ENCODE assay signal across 10 cellular contexts in genomic region chr2:128314348-128315121, GRCh38. TPM values are rescaled to one million over a fixed set of nuclear protein-coding genes. Genes with fewer than 3 reads are reported as not detected.
A peak's percentile ranks its signal among the peaks of the same experiment; 100 is the strongest.
DNase-seq lines count a peak whose midpoint lies in the region; ATAC-seq and TF ChIP-seq lines count a peak whose summit lies in the region.
"Had no signal": no experiment of that assay in that cellular context is flagged by ENCODE, and none has a peak within 500 bp of the region (broad histone marks: within the 10 kb centered on the region; RNA-seq: fewer than 3 reads in every experiment).

No MANE protein-coding gene starts in this region.

- H2AFZ ChIP-seq in GM23338 = no peak overlapping the region

- H3F3A ChIP-seq in GM23338 (replicated peaks; ENCODE audit: low read depth) = no peaks in the 10 kb centered on the region

- H4K20me1 ChIP-seq in GM23338 (replicated peaks; ENCODE audit: insufficient read depth) = peaks cover 74% of the 10 kb centered on the region

- no peak for ATAC-seq in GM23338

- no peak overlapping the region for H3K4me3 ChIP-seq in GM23338

- H3K4me1 ChIP-seq in GM23338 (ENCODE audit: insufficient read depth) = peaks cover 24% of the 10 kb centered on the region

- H3K4me3 Mint-ChIP-seq in GM23338 = 0 out of 3 replicates have a peak overlapping the region, but pooled peaks have one; percentile 55
- H3K4me3 Mint-ChIP-seq: T-helper 1 cell treated with Interleukin-12 subunit alpha and Interleukin-12 subunit beta and Interleukin-4 antibody, amounts not matched to agents 30 μg/mL and 1 μg/mL, for 36 hours had no signal

- 0 out of 2 replicates have a peak overlapping the region, but pooled peaks have one; percentile 26 for H3K4me2 ChIP-seq in GM23338

- H3K79me2 ChIP-seq in GM23338 (replicated peaks; ENCODE audit: insufficient read depth) = peaks cover 85% of the 10 kb centered on the region

- peak; percentile 17 for DNase-seq in 8988T
- DNase-seq in GM23338 (ENCODE audit: low spot score) = no peak
- peak; percentile 42 for DNase-seq in cerebellar cortex (ENCODE audit: low spot score)
- peak; percentile 57 for DNase-seq in medulla oblongata (ENCODE audit: extremely low spot score)
- no peak for DNase-seq in HuH-7 (ENCODE audit: low spot score)
- no peak for DNase-seq in OCI-M1 (lab: John Stamatoyannopoulos, UW)
- DNase-seq in NCI-H2196 treated with DMSO at 0.1 percent for 48 hours (lab: John Stamatoyannopoulos, UW; ENCODE audit: unreplicated experiment) = no peak
- no peak for DNase-seq in NCI-H1417 (lab: John Stamatoyannopoulos, UW)
- DNase-seq: NCI-H345 had no signal

- H3K9me2 ChIP-seq in GM23338 (ENCODE audit: insufficient read depth) = no peaks in the 10 kb centered on the region

- H3K4me1 Mint-ChIP-seq in GM23338 = peaks cover 40% of the 10 kb centered on the region

- H3K9me3 Mint-ChIP-seq in GM23338 = no peaks in the 10 kb centered on the region
- H3K9me3 Mint-ChIP-seq: T-helper 1 cell treated with Interleukin-12 subunit alpha and Interleukin-12 subunit beta and Interleukin-4 antibody, amounts not matched to agents 30 μg/mL and 1 μg/mL, for 36 hours had no signal

- no peak overlapping the region for H3K27ac ChIP-seq in GM23338 (ENCODE audit: low read depth)

- peaks cover 11% of the 10 kb centered on the region for H3K27me3 Mint-ChIP-seq in GM23338 (ENCODE audit: insufficient read depth, low read depth, poor library complexity)

- no peak for TF ChIP-seq CTCF in GM23338 (conservative IDR thresholded peaks at IDR 0.05; ENCODE audit: low read depth in 2 of 2)

- H3K36me3 ChIP-seq in GM23338 (ENCODE audit: insufficient read depth) = no peaks in the 10 kb centered on the region

- peaks cover 16% of the 10 kb centered on the region for H3K36me3 Mint-ChIP-seq in GM23338 (ENCODE audit: low read depth)

- no peak overlapping the region for H3K27ac Mint-ChIP-seq in GM23338
- H3K27ac Mint-ChIP-seq: T-helper 1 cell treated with Interleukin-12 subunit alpha and Interleukin-12 subunit beta and Interleukin-4 antibody, amounts not matched to agents 30 μg/mL and 1 μg/mL, for 36 hours had no signal

- peaks cover 5% of the 10 kb centered on the region; the same call in 1 of the 2 replicates for H3K27me3 ChIP-seq in GM23338 (ENCODE audit: insufficient read depth)

TF ChIP-seq in GM23338, 12 proteins besides CTCF, POLR2A, EP300 and RAD21 (continues in another document):
- TF ChIP-seq ETS1 (IDR thresholded peaks at IDR 0.05) = no peak
- no peak for TF ChIP-seq REST (IDR thresholded peaks at IDR 0.05; ENCODE audit: unreplicated experiment)
- TF ChIP-seq ZNF114 (CRISPR knock-in tag; IDR thresholded peaks at IDR 0.05) = no peak
- TF ChIP-seq ZNF331 (CRISPR knock-in tag; IDR thresholded peaks at IDR 0.05; ENCODE audit: low read depth) = no peak
- no peak for TF ChIP-seq ZNF462 (CRISPR knock-in tag; IDR thresholded peaks at IDR 0.05)
- TF ChIP-seq JUNB (IDR thresholded peaks at IDR 0.05; ENCODE audit: unreplicated experiment) = no peak
- no peak for TF ChIP-seq POLR2AphosphoS5 (IDR thresholded peaks at IDR 0.05; ENCODE audit: low read depth)
- TF ChIP-seq CREB1 (CRISPR knock-in tag; IDR thresholded peaks at IDR 0.05; ENCODE audit: low read depth) = no peak
- no peak for TF ChIP-seq STAT1 (IDR thresholded peaks at IDR 0.05; ENCODE audit: unreplicated experiment)
- no peak for TF ChIP-seq EZH2phosphoT487 (IDR thresholded peaks at IDR 0.05; ENCODE audit: unreplicated experiment)
- TF ChIP-seq NANOG (IDR thresholded peaks at IDR 0.05; ENCODE audit: borderline replicate concordance) = no peak

RNA-seq across cellular contexts. Expression of gene HS6ST1, which starts 4.1 kb away (rescaled TPM):
- total RNA-seq in GM23338 (2014; rRNA removed; shearing (Covaris generic)) = 76.4 and 106 TPM in 2 replicates
- polyA plus RNA-seq in GM23338 (2016; fragmentation: Nextera tagmentation; extraction: Ambion mirVana) = 21.1 and 22.5 TPM in 2 replicates

Comparison
In these comparisons a context has a peak if more than half of its experiments do, and no peak if none do; other contexts are left out.
1. DNase-seq: peak in 8988T (single experiment), cerebellar cortex (single experiment) and medulla oblongata (single experiment); none in GM23338 (single experiment), HuH-7 (single experiment), OCI-M1 (single experiment), NCI-H2196 treated with DMSO at 0.1 percent for 48 hours (single experiment) and NCI-H1417 (0 of 3).